In genomic region chr1:24855474-24855873, GRCh38 we compare ENCODE assay signal across 1 cellular context.
TF ChIP-seq lines count a peak whose summit lies in the region.

No MANE protein-coding gene starts in this region.

TF ChIP-seq in GM23338, 12 proteins besides CTCF, POLR2A, EP300 and RAD21 (continued from another document):
- TF ChIP-seq REST (IDR thresholded peaks at IDR 0.05; ENCODE audit: unreplicated experiment), result no peak
